Comparison of ENCODE assay signal across 1 cellular context in genomic region chr11:73226297-73227006, GRCh38.
TF ChIP-seq lines count a peak whose summit lies in the region.

No MANE protein-coding gene starts in this region.

TF ChIP-seq in SK-N-SH treated with all-trans-retinoic acid at 6 μM for 48 hours, 23 proteins besides CTCF, POLR2A, EP300 and RAD21 (continued from another document):
- TF ChIP-seq CREB5 (CRISPR knock-in tag; IDR thresholded peaks at IDR 0.05; ENCODE audit: low read depth), result no peak
- TF ChIP-seq ZC3H10 (CRISPR knock-in tag; IDR thresholded peaks at IDR 0.05), result no peak
- no peak for TF ChIP-seq RARB (CRISPR knock-in tag; IDR thresholded peaks at IDR 0.05)
- no peak for TF ChIP-seq CSRNP3 (CRISPR knock-in tag; IDR thresholded peaks at IDR 0.05)
- TF ChIP-seq PATZ1 (CRISPR knock-in tag; IDR thresholded peaks at IDR 0.05; ENCODE audit: borderline replicate concordance), result no peak
- TF ChIP-seq OSR1 (CRISPR knock-in tag; IDR thresholded peaks at IDR 0.05), result no peak
